1 cellular context compared by ENCODE assay signal in genomic region chr21:41847066-41847804, GRCh38.
TF ChIP-seq lines count a peak whose summit lies in the region.

No MANE protein-coding gene starts in this region.

TF ChIP-seq in K562, 482 proteins besides CTCF, POLR2A, EP300 and RAD21 (continued from another document):
- TF ChIP-seq ZBTB33 (CRISPR knock-in tag; IDR thresholded peaks at IDR 0.05) (peak; percentile 100), SMAD4 (CRISPR knock-in tag; conservative IDR thresholded peaks at IDR 0.05) (peak; percentile 56), JUND (IDR thresholded peaks at IDR 0.05; ENCODE audit: borderline replicate concordance, low read depth, low read length) (peak; percentile 38; the same call in 1 of the 2 replicates), JUND (tag; IDR thresholded peaks at IDR 0.05; ENCODE audit: borderline replicate concordance, low read depth, low read length) (no peak), KLF16 (IDR thresholded peaks at IDR 0.05) (no peak), GTF2B (IDR thresholded peaks at IDR 0.05; ENCODE audit: extremely low read depth, insufficient read length) (no peak), EGR1 (conservative IDR thresholded peaks at IDR 0.05) (no peak), TFAP4 (CRISPR knock-in tag; IDR thresholded peaks at IDR 0.05; ENCODE audit: borderline replicate concordance) (peak; percentile 65; the same call in 1 of the 2 replicates), CHD7 (IDR thresholded peaks at IDR 0.05; ENCODE audit: low read depth, low read length) (no peak), SIRT6 (IDR thresholded peaks at IDR 0.05; ENCODE audit: low read depth, low read length) (no peak), KDM5B (IDR thresholded peaks at IDR 0.05; ENCODE audit: insufficient replicate concordance, low read depth, low read length) (no peak), ZNF695 (CRISPR knock-in tag; IDR thresholded peaks at IDR 0.05) (no peak), ZNF584 (CRISPR knock-in tag; IDR thresholded peaks at IDR 0.05; ENCODE audit: low read depth) (no peak)
